Comparison of ENCODE assay signal across 22 cellular contexts in the genomic region with DNA sequence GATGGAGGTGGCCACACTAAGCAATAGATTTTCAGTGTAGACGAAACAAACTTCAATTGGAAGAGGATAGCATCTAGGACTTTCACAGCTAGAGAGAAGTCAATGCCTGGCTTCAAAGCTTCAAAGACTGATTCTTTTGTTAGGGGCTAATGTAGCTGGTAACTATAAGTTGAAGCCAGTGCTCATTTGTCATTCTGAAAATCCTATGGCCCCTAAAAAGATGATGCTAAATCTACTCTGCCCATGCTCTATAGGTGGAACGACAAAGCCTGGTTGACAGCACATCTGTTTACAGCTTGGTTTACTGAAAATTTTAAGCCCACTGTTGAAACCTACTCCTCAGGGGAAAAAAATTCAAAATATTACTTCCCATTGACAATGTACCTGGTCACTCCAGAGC.
DNase-seq lines count a peak whose midpoint lies in the region; ATAC-seq and TF ChIP-seq lines count a peak whose summit lies in the region.
"Had no signal": no experiment of that assay in that cellular context is flagged by ENCODE, and none has a peak within 500 bp of the region (broad histone marks: within the 10 kb centered on the region; RNA-seq: fewer than 3 reads in every experiment).

No MANE protein-coding gene starts in this region.

- no peak for TF ChIP-seq CTCF in activated CD8-positive, alpha-beta T cell treated with anti-CD3 and anti-CD28 coated beads for 36 hours (IDR thresholded peaks at IDR 0.05)
- TF ChIP-seq CTCF in chondrocyte (IDR thresholded peaks at IDR 0.05): no peak

- no peak for ATAC-seq in stimulated activated naive CD8-positive, alpha-beta T cell treated with anti-CD3 and anti-CD28 coated beads, Interleukin-15, amount 100 ng/mL, for 72 hours
- ATAC-seq in activated CD8-positive, alpha-beta T cell treated with anti-CD3 and anti-CD28 coated beads for 36 hours: no peak
- ATAC-seq in memory B cell (ENCODE audit: low read depth) (no peak), HG03378 (IDR thresholded peaks at IDR 0.05; ENCODE audit: unreplicated experiment) (no peak)
- ATAC-seq: left colon had no signal

- H3K36me3 Mint-ChIP-seq in stimulated activated naive CD8-positive, alpha-beta T cell treated with anti-CD3 and anti-CD28 coated beads, Interleukin-15, Interleukin-2, amounts not matched to agents 100 ng/mL and 50 ng/mL, for 24 hours (ENCODE audit: low read depth): peaks cover 4% of the 10 kb centered on the region
- H3K36me3 Mint-ChIP-seq in activated CD8-positive, alpha-beta T cell treated with anti-CD3 and anti-CD28 coated beads for 36 hours (ENCODE audit: low read depth): peaks cover 1% of the 10 kb centered on the region
- H3K36me3 Mint-ChIP-seq in memory B cell (no peaks in the 10 kb centered on the region), chondrocyte (ENCODE audit: low read depth) (no peaks in the 10 kb centered on the region)

- no peaks in the 10 kb centered on the region for H3K9me3 Mint-ChIP-seq in stimulated activated naive CD8-positive, alpha-beta T cell treated with anti-CD3 and anti-CD28 coated beads, Interleukin-15, Interleukin-2, amounts not matched to agents 100 ng/mL and 50 ng/mL, for 24 hours
- H3K9me3 Mint-ChIP-seq in stimulated activated naive CD8-positive, alpha-beta T cell treated with anti-CD3 and anti-CD28 coated beads, Interleukin-15, amount 100 ng/mL, for 72 hours: no peaks in the 10 kb centered on the region
- no peaks in the 10 kb centered on the region for H3K9me3 Mint-ChIP-seq in activated CD8-positive, alpha-beta T cell treated with anti-CD3 and anti-CD28 coated beads for 36 hours
- H3K9me3 Mint-ChIP-seq in memory B cell (peaks cover 2% of the 10 kb centered on the region), chondrocyte (ENCODE audit: low read depth) (no peaks in the 10 kb centered on the region)

- CTCF ChIA-PET in activated CD8-positive, alpha-beta T cell treated with anti-CD3 and anti-CD28 coated beads for 36 hours (lab: Charles Lee): interaction anchor here (0.8 to 5.0 kb wide), 5 partner anchors 8 to 265 kb away, joined by 3 to 24 read pairs (median 6); no protein-coding TSS in a partner anchor

- no peak overlapping the region for H3K4me3 Mint-ChIP-seq in stimulated activated naive CD8-positive, alpha-beta T cell treated with anti-CD3 and anti-CD28 coated beads, Interleukin-15, Interleukin-2, amounts not matched to agents 100 ng/mL and 50 ng/mL, for 24 hours
- H3K4me3 Mint-ChIP-seq in stimulated activated naive CD8-positive, alpha-beta T cell treated with anti-CD3 and anti-CD28 coated beads, Interleukin-15, amount 100 ng/mL, for 72 hours: no peak overlapping the region
- H3K4me3 Mint-ChIP-seq in activated CD8-positive, alpha-beta T cell treated with anti-CD3 and anti-CD28 coated beads for 36 hours: no peak overlapping the region
- H3K4me3 Mint-ChIP-seq in memory B cell: no peak overlapping the region
- H3K4me3 Mint-ChIP-seq in chondrocyte (ENCODE audit: unreplicated experiment): no peak overlapping the region

- POLR2A ChIA-PET in activated CD8-positive, alpha-beta T cell treated with anti-CD3 and anti-CD28 coated beads for 36 hours (lab: Charles Lee): interaction anchor here (0.8 to 3.0 kb wide), 5 partner anchors 21 to 264 kb away, joined by 3 to 10 read pairs (median 3); no protein-coding TSS in a partner anchor

- peaks cover 95% of the 10 kb centered on the region for H3K4me1 Mint-ChIP-seq in stimulated activated naive CD8-positive, alpha-beta T cell treated with anti-CD3 and anti-CD28 coated beads, Interleukin-15, Interleukin-2, amounts not matched to agents 100 ng/mL and 50 ng/mL, for 24 hours (ENCODE audit: low read depth)
- H3K4me1 Mint-ChIP-seq in stimulated activated naive CD8-positive, alpha-beta T cell treated with anti-CD3 and anti-CD28 coated beads, Interleukin-15, amount 100 ng/mL, for 72 hours: peaks cover 93% of the 10 kb centered on the region
- peaks cover 83% of the 10 kb centered on the region for H3K4me1 Mint-ChIP-seq in activated CD8-positive, alpha-beta T cell treated with anti-CD3 and anti-CD28 coated beads for 36 hours (ENCODE audit: low read depth)
- H3K4me1 Mint-ChIP-seq in memory B cell (peaks cover 53% of the 10 kb centered on the region), chondrocyte (ENCODE audit: low read depth) (peaks cover 11% of the 10 kb centered on the region)

- H3K27me3 Mint-ChIP-seq in stimulated activated naive CD8-positive, alpha-beta T cell treated with anti-CD3 and anti-CD28 coated beads, Interleukin-15, Interleukin-2, amounts not matched to agents 100 ng/mL and 50 ng/mL, for 24 hours: no peaks in the 10 kb centered on the region
- H3K27me3 Mint-ChIP-seq in stimulated activated naive CD8-positive, alpha-beta T cell treated with anti-CD3 and anti-CD28 coated beads, Interleukin-15, amount 100 ng/mL, for 72 hours: no peaks in the 10 kb centered on the region
- no peaks in the 10 kb centered on the region for H3K27me3 Mint-ChIP-seq in activated CD8-positive, alpha-beta T cell treated with anti-CD3 and anti-CD28 coated beads for 36 hours
- no peaks in the 10 kb centered on the region for H3K27me3 Mint-ChIP-seq in memory B cell
- H3K27me3 Mint-ChIP-seq in chondrocyte (ENCODE audit: low read depth): no peaks in the 10 kb centered on the region
- H3K27me3 Mint-ChIP-seq: activated CD4-positive, alpha-beta memory T cell treated with anti-CD3 and anti-CD28 coated beads, Interleukin-2, amount 10 ng/mL, durations not matched to agents 7 days and 5 days had no signal

- H3K27ac Mint-ChIP-seq in stimulated activated naive CD8-positive, alpha-beta T cell treated with anti-CD3 and anti-CD28 coated beads, Interleukin-15, Interleukin-2, amounts not matched to agents 100 ng/mL and 50 ng/mL, for 24 hours: peak overlapping the region; percentile 96
- H3K27ac Mint-ChIP-seq in stimulated activated naive CD8-positive, alpha-beta T cell treated with anti-CD3 and anti-CD28 coated beads, Interleukin-15, amount 100 ng/mL, for 72 hours: no peak overlapping the region
- H3K27ac Mint-ChIP-seq in activated CD8-positive, alpha-beta T cell treated with anti-CD3 and anti-CD28 coated beads for 36 hours: peak overlapping the region; percentile 37
- H3K27ac Mint-ChIP-seq in memory B cell (peak overlapping the region; percentile 76), chondrocyte (ENCODE audit: unreplicated experiment) (no peak overlapping the region)

- intact Hi-C loops in activated CD8-positive, alpha-beta T cell treated with anti-CD3 and anti-CD28 coated beads for 36 hours (cut with micrococcal nuclease): loop anchor here (5.0 to 10.0 kb wide), 2 partner anchors 51 to 74 kb away; no protein-coding TSS in a partner anchor

- no peak for DNase-seq in stimulated activated naive CD8-positive, alpha-beta T cell treated with anti-CD3 and anti-CD28 coated beads, Interleukin-15, amount 100 ng/mL, for 72 hours
- no peak for DNase-seq in activated CD8-positive, alpha-beta T cell treated with anti-CD3 and anti-CD28 coated beads for 36 hours
- DNase-seq in memory B cell (ENCODE audit: low spot score in 2 of 2) (no peak), chondrocyte (ENCODE audit: low spot score) (no peak), DMS79 (lab: John Stamatoyannopoulos, UW) (no peak)
- DNase-seq: ACHN; activated CD4-positive, alpha-beta memory T cell treated with anti-CD3 and anti-CD28 coated beads, Interleukin-2, amount 10 ng/mL, durations not matched to agents 7 days and 5 days; activated CD4-positive, CD25-positive, alpha-beta regulatory T cell treated with anti-CD3 and anti-CD28 coated beads, Interleukin-2, amount 50 U/mL, for 72 hours; activated effector memory CD4-positive, alpha-beta T cell treated with anti-CD3 and anti-CD28 coated beads, Interleukin-2, amount 50 U/mL, for 16 hours; activated T-cell treated with anti-CD3 and anti-CD28 coated beads for 4 hours; Calu3; caudate nucleus; DMS79 treated with DMSO at 0.1 percent for 48 hours; erythroblast; GF-D8; left colon; mammary epithelial cell; NCI-H1417 treated with DMSO at 0.1 percent for 48 hours; NCI-H345; stomach had no signal

Comparison
In these comparisons a context has a peak if more than half of its experiments do, and no peak if none do; other contexts are left out.
1. H3K27ac Mint-ChIP-seq: peak in stimulated activated naive CD8-positive, alpha-beta T cell treated with anti-CD3 and anti-CD28 coated beads, Interleukin-15, Interleukin-2, amounts not matched to agents 100 ng/mL and 50 ng/mL, for 24 hours (single experiment), activated CD8-positive, alpha-beta T cell treated with anti-CD3 and anti-CD28 coated beads for 36 hours (single experiment) and memory B cell (single experiment); none in stimulated activated naive CD8-positive, alpha-beta T cell treated with anti-CD3 and anti-CD28 coated beads, Interleukin-15, amount 100 ng/mL, for 72 hours (0 of 2) and chondrocyte (single experiment).